8 cellular contexts compared by ENCODE assay signal in the genomic region with DNA sequence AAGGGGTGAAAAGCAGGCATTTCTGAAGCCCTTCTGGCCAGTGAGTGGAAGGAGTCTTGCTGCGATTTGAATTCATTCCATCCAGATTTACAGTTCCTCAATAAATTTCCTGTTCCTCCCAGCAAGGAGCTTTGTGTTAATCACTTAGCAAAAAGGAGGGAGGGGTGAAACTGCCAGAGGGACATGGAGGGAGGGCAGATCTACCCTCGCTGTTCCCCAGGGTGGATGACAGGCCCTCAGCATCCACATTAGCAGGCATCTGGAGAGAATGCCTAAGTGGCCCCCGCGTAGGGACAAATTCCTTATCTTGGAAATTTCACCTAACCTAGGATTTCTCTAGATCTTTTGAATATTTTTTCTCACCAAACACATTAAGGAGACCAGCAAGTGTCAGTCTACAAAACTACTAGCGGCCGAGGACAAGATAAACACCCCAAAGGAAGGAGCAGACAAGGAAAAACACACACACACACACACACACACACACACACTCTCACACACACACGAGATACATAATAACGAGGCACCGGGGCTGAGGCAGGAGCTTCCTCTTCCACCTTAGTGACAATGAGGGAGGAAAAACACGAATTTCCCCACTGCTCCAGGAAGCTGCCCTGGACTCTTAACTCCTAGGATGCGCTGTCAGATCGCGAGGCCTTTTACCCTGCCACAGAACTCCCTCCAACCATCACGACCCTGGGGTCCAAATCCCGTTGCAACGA. TPM values are rescaled to one million over a fixed set of nuclear protein-coding genes. Genes with fewer than 3 reads are reported as not detected.
DNase-seq lines count a peak whose midpoint lies in the region; ATAC-seq and FAIRE-seq lines count a peak whose summit lies in the region.

No MANE protein-coding gene starts in this region.

- no peaks in the 10 kb centered on the region for H3K27me3 ChIP-seq in CD8-positive, alpha-beta memory T cell (ENCODE audit: insufficient read depth, low read length, poor library complexity, severe bottlenecking)

- CTCF ChIA-PET in CD8-positive, alpha-beta memory T cell (lab: Charles Lee), result interaction anchor here (1.8 to 2.0 kb wide), 2 partner anchors 19 kb away, joined by 8 read pairs; no protein-coding TSS in a partner anchor

- H3K4me1 ChIP-seq in CD8-positive, alpha-beta memory T cell (ENCODE audit: insufficient read depth, low read length), result peaks cover 61% of the 10 kb centered on the region

- DNase-seq in CD8-positive, alpha-beta memory T cell, result peak in 1 of 5 donors; percentile 25
- DNase-seq in M059J (ENCODE audit: low read depth) (peak; percentile 42), iPS-NIHi11 (ENCODE audit: low spot score) (peak; percentile 37), HTR-8/SVneo (ENCODE audit: insufficient read length, low spot score) (no peak)
- DNase-seq in activated CD4-positive, alpha-beta T cell treated with anti-CD3 and anti-CD28 coated beads for 4 hours, result no peak

- no peaks in the 10 kb centered on the region for H3K9me3 Mint-ChIP-seq in CD8-positive, alpha-beta memory T cell
- no peaks in the 10 kb centered on the region for H3K9me3 Mint-ChIP-seq in stimulated activated memory B cell treated with anti-CD40 and anti-IgM and Interleukin-4, amounts not matched to agents 10 μg/mL and 1 μg/mL and 100 μg/mL, for 72 hours

- peak overlapping the region; percentile 88 for H3K4me3 ChIP-seq in CD8-positive, alpha-beta memory T cell (ENCODE audit: low read length)

- peak overlapping the region; percentile 85 to 98 (median 96) for H3K4me3 Mint-ChIP-seq in CD8-positive, alpha-beta memory T cell
- H3K4me3 Mint-ChIP-seq in stimulated activated memory B cell treated with anti-CD40 and anti-IgM and Interleukin-4, amounts not matched to agents 10 μg/mL and 1 μg/mL and 100 μg/mL, for 72 hours, result peak overlapping the region; percentile 96

- no peak for ATAC-seq in stimulated activated memory B cell treated with anti-CD40 and anti-IgM and Interleukin-4, amounts not matched to agents 10 μg/mL and 1 μg/mL and 100 μg/mL, for 72 hours
- no peak for ATAC-seq in GM18519 (IDR thresholded peaks at IDR 0.05; ENCODE audit: low FRiP score, unreplicated experiment)

- peaks cover 64 to 73% (median 67%) of the 10 kb centered on the region in 3 donors for H3K4me1 Mint-ChIP-seq in CD8-positive, alpha-beta memory T cell
- peaks cover 71% of the 10 kb centered on the region for H3K4me1 Mint-ChIP-seq in stimulated activated memory B cell treated with anti-CD40 and anti-IgM and Interleukin-4, amounts not matched to agents 10 μg/mL and 1 μg/mL and 100 μg/mL, for 72 hours

- POLR2A ChIA-PET in CD8-positive, alpha-beta memory T cell (lab: Charles Lee), result no interaction called here

- peaks cover 0 to 2% of the 10 kb centered on the region in 2 donors for H3K27me3 Mint-ChIP-seq in CD8-positive, alpha-beta memory T cell
- no peaks in the 10 kb centered on the region for H3K27me3 Mint-ChIP-seq in stimulated activated memory B cell treated with anti-CD40 and anti-IgM and Interleukin-4, amounts not matched to agents 10 μg/mL and 1 μg/mL and 100 μg/mL, for 72 hours

- H3K36me3 ChIP-seq in CD8-positive, alpha-beta memory T cell (ENCODE audit: insufficient read depth, low read length), result peaks cover 17% of the 10 kb centered on the region

- peak overlapping the region; percentile 91 to 99 (median 97) for H3K27ac Mint-ChIP-seq in CD8-positive, alpha-beta memory T cell
- peak overlapping the region; percentile 94 for H3K27ac Mint-ChIP-seq in stimulated activated memory B cell treated with anti-CD40 and anti-IgM and Interleukin-4, amounts not matched to agents 10 μg/mL and 1 μg/mL and 100 μg/mL, for 72 hours

- FAIRE-seq in HTR-8/SVneo (lab: Jason Lieb, UNC), result no peak

- no peaks in the 10 kb centered on the region for H3K9me3 ChIP-seq in CD8-positive, alpha-beta memory T cell (ENCODE audit: low read length)

- H3K36me3 Mint-ChIP-seq in CD8-positive, alpha-beta memory T cell, result peaks cover 6 to 53% (median 10%) of the 10 kb centered on the region in 3 donors
- peaks cover 51% of the 10 kb centered on the region for H3K36me3 Mint-ChIP-seq in stimulated activated memory B cell treated with anti-CD40 and anti-IgM and Interleukin-4, amounts not matched to agents 10 μg/mL and 1 μg/mL and 100 μg/mL, for 72 hours

- peak overlapping the region; percentile 88 for H3K27ac ChIP-seq in CD8-positive, alpha-beta memory T cell (ENCODE audit: low read depth, low read length)
- H3K27ac ChIP-seq in angular gyrus (ENCODE audit: low read depth, low read length), result peak overlapping the region; percentile 89

RNA-seq across cellular contexts. Expression of gene ETV3, which starts 1.0 kb away (rescaled TPM):
- total RNA-seq in CD8-positive, alpha-beta memory T cell, result 10 to 100 TPM; 24.8 to 26.4 TPM
- 10.0 TPM for polyA plus RNA-seq in CD8-positive, alpha-beta memory T cell
- 8.2 and 8.8 TPM in 2 replicates for total RNA-seq in M059J (2014; rRNA removed; shearing (Covaris generic))

RNA-seq across cellular contexts. Expression of gene ETV3L, which starts 37.6 kb away (rescaled TPM):
- not detected for total RNA-seq in CD8-positive, alpha-beta memory T cell
- not detected for polyA plus RNA-seq in CD8-positive, alpha-beta memory T cell
- total RNA-seq in M059J (2014; rRNA removed; shearing (Covaris generic)), result not detected in 2 replicates

Comparison
In these comparisons a context has a peak if more than half of its experiments do, and no peak if none do; other contexts are left out.
1. DNase-seq: peak in M059J (single experiment) and iPS-NIHi11 (single experiment); none in HTR-8/SVneo (single experiment) and activated CD4-positive, alpha-beta T cell treated with anti-CD3 and anti-CD28 coated beads for 4 hours (0 of 2).